20 cellular contexts compared by ENCODE assay signal in the genomic region with DNA sequence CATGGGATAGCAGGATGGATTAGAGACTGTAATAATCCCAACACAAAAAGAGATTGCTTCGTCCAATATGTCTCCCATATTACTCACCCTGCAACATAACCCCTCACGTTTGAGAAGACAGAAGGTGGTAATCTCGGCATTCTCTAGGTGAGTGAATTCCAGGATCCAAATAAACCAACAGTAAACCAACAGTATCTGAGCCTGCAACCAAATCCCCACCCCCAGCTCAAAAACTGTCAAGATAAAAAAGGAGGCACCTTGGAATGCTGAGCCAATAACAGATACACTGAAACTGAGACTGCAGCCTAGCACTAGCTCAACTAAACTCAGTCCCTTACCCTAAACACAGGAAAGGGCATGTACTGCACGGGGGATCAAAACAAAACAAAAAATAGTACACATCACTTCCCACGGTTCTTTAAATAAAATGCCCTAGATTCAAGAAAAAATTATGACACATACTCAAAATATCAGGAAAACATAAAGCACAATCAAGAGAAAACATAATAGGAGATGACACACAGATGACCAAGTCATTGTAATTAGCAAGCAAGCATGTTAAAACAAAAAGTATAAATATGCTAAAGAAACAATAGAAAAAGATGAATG. TPM values are rescaled to one million over a fixed set of nuclear protein-coding genes. Genes with fewer than 3 reads are reported as not detected.
A peak's percentile ranks its signal among the peaks of the same experiment; 100 is the strongest.
DNase-seq lines count a peak whose midpoint lies in the region; ATAC-seq, FAIRE-seq and TF ChIP-seq lines count a peak whose summit lies in the region.
"Had no signal": no experiment of that assay in that cellular context is flagged by ENCODE, and none has a peak within 500 bp of the region (broad histone marks: within the 10 kb centered on the region; RNA-seq: fewer than 3 reads in every experiment).

No MANE protein-coding gene starts in this region.

- peak; percentile 25 for DNase-seq in MCF 10A (ENCODE audit: unreplicated experiment)
- DNase-seq in breast epithelium (ENCODE audit: low spot score in 2 of 2) = no peak
- DNase-seq in WTC11 (ENCODE audit: low spot score) = no peak
- peak; percentile 71 for DNase-seq in epithelial cell of esophagus (ENCODE audit: low read depth)
- DNase-seq in stimulated activated naive B cell treated with anti-CD40 and anti-IgM and Interleukin-4, amounts not matched to agents 10 μg/mL and 1 μg/mL and 100 μg/mL, for 72 hours = no peak
- no peak for DNase-seq in GM12892 (ENCODE audit: insufficient read length)
- DNase-seq in left lung = no peak
- DNase-seq: ACHN; activated naive CD8-positive, alpha-beta T cell treated with anti-CD3 and anti-CD28 coated beads, Interleukin-2, amount 10 ng/mL, durations not matched to agents 7 days and 5 days; DMS 273 treated with DMSO at 0.1 percent for 48 hours; kidney; NCI-H1930; NK-92 treated with Interleukin-12 subunit alpha and Interleukin-12 subunit beta, amount 100 ng/mL, for 24 hours; stimulated activated CD8-positive, alpha-beta memory T cell treated with anti-CD3 and anti-CD28 coated beads, Interleukin-4, amount 100 ng/mL, for 48 hours; upper lobe of left lung had no signal

- H3K27me3 Mint-ChIP-seq in MCF 10A (ENCODE audit: insufficient read depth, unreplicated experiment) = no peaks in the 10 kb centered on the region
- no peaks in the 10 kb centered on the region for H3K27me3 Mint-ChIP-seq in WTC11 (ENCODE audit: low read depth)
- no peaks in the 10 kb centered on the region for H3K27me3 Mint-ChIP-seq in stimulated activated naive B cell treated with anti-CD40 and anti-IgM and Interleukin-4, amounts not matched to agents 10 μg/mL and 1 μg/mL and 100 μg/mL, for 72 hours
- H3K27me3 Mint-ChIP-seq: activated naive CD8-positive, alpha-beta T cell treated with anti-CD3 and anti-CD28 coated beads, Interleukin-2, amount 10 ng/mL, durations not matched to agents 7 days and 5 days; progenitor cell of endocrine pancreas had no signal

- no peak for TF ChIP-seq POLR2A in breast epithelium (IDR thresholded peaks at IDR 0.05)
- TF ChIP-seq POLR2A in GM12892 (IDR thresholded peaks at IDR 0.05; ENCODE audit: low read depth, low read length) = no peak

- BruUV-seq in MCF 10A (replicated peaks; lab: Mats Ljungman, UMichigan) = no TSS peak

- intact Hi-C loops in MCF 10A (cut with micrococcal nuclease) (no loop called here), breast epithelium (cut with DNase I; ENCODE audit: low total_unique reads) (no loop called here), left lung (cut with DNase I) (no loop called here)

- FAIRE-seq in GM12892 (lab: Jason Lieb, UNC) = no peak
- FAIRE-seq: kidney had no signal

- POLR2A ChIA-PET in MCF 10A (lab: Yijun Ruan, JAX) = interaction anchor here (0.7 to 1.4 kb wide), 3 partner anchors 17 to 29 kb away, joined by 3 to 6 read pairs (median 3); a partner anchor contains a TSS
- POLR2A ChIA-PET in WTC11 (lab: Charles Lee) = no interaction called here

- no peak overlapping the region for H3K4me3 Mint-ChIP-seq in MCF 10A (ENCODE audit: unreplicated experiment)
- no peak overlapping the region for H3K4me3 Mint-ChIP-seq in WTC11
- no peak overlapping the region for H3K4me3 Mint-ChIP-seq in stimulated activated naive B cell treated with anti-CD40 and anti-IgM and Interleukin-4, amounts not matched to agents 10 μg/mL and 1 μg/mL and 100 μg/mL, for 72 hours
- H3K4me3 Mint-ChIP-seq: activated naive CD8-positive, alpha-beta T cell treated with anti-CD3 and anti-CD28 coated beads, Interleukin-2, amount 10 ng/mL, durations not matched to agents 7 days and 5 days had no signal

- no peak overlapping the region for H3K4me3 ChIP-seq in breast epithelium
- H3K4me3 ChIP-seq in epithelial cell of esophagus (ENCODE audit: low read length) = no peak overlapping the region
- no peak overlapping the region for H3K4me3 ChIP-seq in left lung
- H3K4me3 ChIP-seq: gastroesophageal sphincter, SK-N-MC, upper lobe of left lung had no signal

- TF ChIP-seq CTCF in MCF 10A (IDR thresholded peaks at IDR 0.05; ENCODE audit: unreplicated experiment) = no peak
- no peak for TF ChIP-seq CTCF in breast epithelium (IDR thresholded peaks at IDR 0.05)
- no peak for TF ChIP-seq CTCF in WTC11 (IDR thresholded peaks at IDR 0.05)
- no peak for TF ChIP-seq CTCF in epithelial cell of esophagus (IDR thresholded peaks at IDR 0.05; ENCODE audit: insufficient read depth, low read depth, low read length, missing control alignments)
- no peak for TF ChIP-seq CTCF in left lung (IDR thresholded peaks at IDR 0.05)

- no peaks in the 10 kb centered on the region for H3K4me1 ChIP-seq in breast epithelium
- H3K4me1 ChIP-seq in left lung = no peaks in the 10 kb centered on the region

- H3K9me3 Mint-ChIP-seq in MCF 10A (ENCODE audit: unreplicated experiment) (no peaks in the 10 kb centered on the region), WTC11 (peaks cover 26% of the 10 kb centered on the region)
- H3K9me3 Mint-ChIP-seq in stimulated activated naive B cell treated with anti-CD40 and anti-IgM and Interleukin-4, amounts not matched to agents 10 μg/mL and 1 μg/mL and 100 μg/mL, for 72 hours = peaks cover 7% of the 10 kb centered on the region in 2 donors

- H3K27me3 ChIP-seq in breast epithelium = no peaks in the 10 kb centered on the region
- no peaks in the 10 kb centered on the region for H3K27me3 ChIP-seq in left lung
- H3K27me3 ChIP-seq: gastroesophageal sphincter, upper lobe of left lung had no signal

- H3K9me3 ChIP-seq in breast epithelium (peaks cover 6 to 8% of the 10 kb centered on the region in 2 donors), left lung (no peaks in the 10 kb centered on the region)
- H3K9me3 ChIP-seq: upper lobe of left lung had no signal

- no peak overlapping the region for H3K27ac ChIP-seq in breast epithelium
- H3K27ac ChIP-seq in left lung = no peak overlapping the region
- H3K27ac ChIP-seq: gastroesophageal sphincter, KMS-11, SK-N-MC, upper lobe of left lung had no signal

- peak; percentile 44; the same call in 1 of the 2 replicates for ATAC-seq in WTC11
- ATAC-seq in stimulated activated naive B cell treated with anti-CD40 and anti-IgM and Interleukin-4, amounts not matched to agents 10 μg/mL and 1 μg/mL and 100 μg/mL, for 72 hours (replicated peaks) = no peak
- ATAC-seq in GM21723 (IDR thresholded peaks at IDR 0.05; ENCODE audit: unreplicated experiment) = no peak
- no peak for ATAC-seq in left lung
- ATAC-seq: gastroesophageal sphincter had no signal

- H3K36me3 ChIP-seq in breast epithelium (no peaks in the 10 kb centered on the region), left lung (peaks cover 0 to 25% of the 10 kb centered on the region in 2 donors)

- H3K27ac Mint-ChIP-seq in MCF 10A (ENCODE audit: low read depth, unreplicated experiment) = peak overlapping the region; percentile 82
- H3K27ac Mint-ChIP-seq in WTC11 = peak overlapping the region; percentile 5
- H3K27ac Mint-ChIP-seq in stimulated activated naive B cell treated with anti-CD40 and anti-IgM and Interleukin-4, amounts not matched to agents 10 μg/mL and 1 μg/mL and 100 μg/mL, for 72 hours = peak overlapping the region; percentile 2
- H3K27ac Mint-ChIP-seq: activated naive CD8-positive, alpha-beta T cell treated with anti-CD3 and anti-CD28 coated beads, Interleukin-2, amount 10 ng/mL, durations not matched to agents 7 days and 5 days; progenitor cell of endocrine pancreas had no signal

- peaks cover 30% of the 10 kb centered on the region for H3K4me1 Mint-ChIP-seq in MCF 10A (ENCODE audit: insufficient read depth, unreplicated experiment)
- H3K4me1 Mint-ChIP-seq in WTC11 = peaks cover 27% of the 10 kb centered on the region
- peaks cover 25 to 66% of the 10 kb centered on the region in 2 donors for H3K4me1 Mint-ChIP-seq in stimulated activated naive B cell treated with anti-CD40 and anti-IgM and Interleukin-4, amounts not matched to agents 10 μg/mL and 1 μg/mL and 100 μg/mL, for 72 hours

- H3K36me3 Mint-ChIP-seq in MCF 10A (ENCODE audit: insufficient read depth, unreplicated experiment) (peaks cover 24% of the 10 kb centered on the region), WTC11 (peaks cover 44% of the 10 kb centered on the region)
- peaks cover 20 to 39% of the 10 kb centered on the region in 2 donors for H3K36me3 Mint-ChIP-seq in stimulated activated naive B cell treated with anti-CD40 and anti-IgM and Interleukin-4, amounts not matched to agents 10 μg/mL and 1 μg/mL and 100 μg/mL, for 72 hours

- CTCF ChIA-PET in MCF 10A (lab: Yijun Ruan, JAX) = interaction anchor here (0.5 to 1.3 kb wide), 7 partner anchors 16 to 86 kb away, joined by 3 to 7 read pairs (median 3); no protein-coding TSS in a partner anchor
- CTCF ChIA-PET in WTC11 (lab: Charles Lee) = no interaction called here

TF ChIP-seq in WTC11, 78 proteins besides CTCF, POLR2A, EP300 and RAD21 (continues in another document):
- TF ChIP-seq FOXP1 (CRISPR knock-in tag; IDR thresholded peaks at IDR 0.05; ENCODE audit: borderline replicate concordance) (no peak), ZNF396 (CRISPR knock-in tag; IDR thresholded peaks at IDR 0.05; ENCODE audit: borderline replicate concordance) (no peak), JUN (CRISPR knock-in tag; IDR thresholded peaks at IDR 0.05) (no peak), ZNF138 (CRISPR knock-in tag; conservative IDR thresholded peaks at IDR 0.05) (no peak)
- TF ChIP-seq, protein P1, sequence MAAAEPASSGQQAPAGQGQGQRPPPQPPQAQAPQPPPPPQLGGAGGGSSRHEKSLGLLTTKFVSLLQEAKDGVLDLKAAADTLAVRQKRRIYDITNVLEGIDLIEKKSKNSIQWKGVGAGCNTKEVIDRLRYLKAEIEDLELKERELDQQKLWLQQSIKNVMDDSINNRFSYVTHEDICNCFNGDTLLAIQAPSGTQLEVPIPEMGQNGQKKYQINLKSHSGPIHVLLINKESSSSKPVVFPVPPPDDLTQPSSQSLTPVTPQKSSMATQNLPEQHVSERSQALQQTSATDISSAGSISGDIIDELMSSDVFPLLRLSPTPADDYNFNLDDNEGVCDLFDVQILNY (CRISPR knock-in tag; IDR thresholded peaks at IDR 0.05) = no peak
- TF ChIP-seq, protein P2, sequence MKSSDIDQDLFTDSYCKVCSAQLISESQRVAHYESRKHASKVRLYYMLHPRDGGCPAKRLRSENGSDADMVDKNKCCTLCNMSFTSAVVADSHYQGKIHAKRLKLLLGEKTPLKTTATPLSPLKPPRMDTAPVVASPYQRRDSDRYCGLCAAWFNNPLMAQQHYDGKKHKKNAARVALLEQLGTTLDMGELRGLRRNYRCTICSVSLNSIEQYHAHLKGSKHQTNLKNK (CRISPR knock-in tag; IDR thresholded peaks at IDR 0.05) = no peak

RNA-seq across cellular contexts. Expression of a gene that starts 28.0 kb away (rescaled TPM):
- 5.2 TPM in 2 replicates for total RNA-seq in MCF 10A (2022)
- 10 to 100 TPM in 1 of 3 donors, 1 to 10 TPM in 2; 7.5 to 13.5 (median 7.9) TPM for total RNA-seq in breast epithelium
- 9.7 to 10.9 TPM (median 9.9 TPM) in 3 replicates for total RNA-seq in WTC11 (2021)
- polyA plus RNA-seq in GM12892 (2012; ENCODE audit: missing spikeins) = 5.6 TPM
- total RNA-seq in left lung = 1 to 10 TPM; 4.7 to 7.6 TPM

RNA-seq across cellular contexts. Expression of a gene that starts 29.3 kb away (rescaled TPM):
- total RNA-seq in MCF 10A (2022) (51.8 and 58.0 TPM in 2 replicates), breast epithelium (10 to 100 TPM in 2 of 3 donors, 1 to 10 TPM in 1; 9.9 to 27.2 (median 13.2) TPM), WTC11 (2021) (46.6 to 53.8 TPM (median 48.3 TPM) in 3 replicates), left lung (10 to 100 TPM; 34.3 to 39.5 TPM)
- polyA plus RNA-seq in GM12892 (2012; ENCODE audit: missing spikeins) = 47.6 TPM

Comparison
In these comparisons a context has a peak if more than half of its experiments do, and no peak if none do; other contexts are left out.
1. DNase-seq: peak in MCF 10A (single experiment) and epithelial cell of esophagus (single experiment); none in breast epithelium (0 of 2), WTC11 (single experiment), stimulated activated naive B cell treated with anti-CD40 and anti-IgM and Interleukin-4, amounts not matched to agents 10 μg/mL and 1 μg/mL and 100 μg/mL, for 72 hours (single experiment), GM12892 (single experiment) and left lung (0 of 2).
2. H3K27ac Mint-ChIP-seq: peak in every context shown above with its lines; median percentile 82 in MCF 10A; 5 in WTC11; 2 in stimulated activated naive B cell treated with anti-CD40 and anti-IgM and Interleukin-4, amounts not matched to agents 10 μg/mL and 1 μg/mL and 100 μg/mL, for 72 hours.